15 cellular contexts compared by ENCODE assay signal in the genomic region with DNA sequence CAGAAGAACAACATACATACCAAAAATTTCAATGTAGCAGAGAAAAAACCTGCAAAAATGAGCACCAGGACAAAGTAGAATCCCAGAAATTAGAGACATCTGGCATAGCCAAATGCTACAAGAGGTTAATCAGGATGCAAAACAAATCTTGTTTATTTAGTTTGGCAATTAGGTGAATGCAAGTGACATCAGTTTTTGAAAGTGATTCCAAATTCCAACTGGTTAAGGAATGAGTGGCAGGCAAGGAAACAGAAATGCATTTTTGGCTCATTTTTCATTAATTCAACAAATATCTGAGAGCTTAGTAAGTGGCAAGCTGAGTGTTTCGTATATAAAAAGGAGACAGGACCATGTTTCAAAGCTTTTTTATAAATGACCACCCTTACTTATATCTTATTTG. TPM values are rescaled to one million over a fixed set of nuclear protein-coding genes. Genes with fewer than 3 reads are reported as not detected.
A peak's percentile ranks its signal among the peaks of the same experiment; 100 is the strongest.
DNase-seq lines count a peak whose midpoint lies in the region; ATAC-seq and TF ChIP-seq lines count a peak whose summit lies in the region.
"Had no signal": no experiment of that assay in that cellular context is flagged by ENCODE, and none has a peak within 500 bp of the region (broad histone marks: within the 10 kb centered on the region; RNA-seq: fewer than 3 reads in every experiment).

No MANE protein-coding gene starts in this region.

- H3K4me3 ChIP-seq in astrocyte of the spinal cord (ENCODE audit: low read depth, low read length): no peak overlapping the region
- no peak overlapping the region for H3K4me3 ChIP-seq in mesenchymal stem cell (ENCODE audit: insufficient read depth in 1 of 2, low read depth in 1 of 2, low read length in 2 of 2)
- H3K4me3 ChIP-seq: adrenal gland had no signal

- H3K79me1 ChIP-seq in mesenchymal stem cell (replicated peaks; ENCODE audit: low read length, poor library complexity, severe bottlenecking): peaks cover 4% of the 10 kb centered on the region

- peak overlapping the region; percentile 80 for H3K27ac Mint-ChIP-seq in HFFc6

- TF ChIP-seq CTCF in AG09319 (IDR thresholded peaks at IDR 0.05; ENCODE audit: low read depth, low read length): no peak
- TF ChIP-seq CTCF in HFFc6 (IDR thresholded peaks at IDR 0.05): no peak
- TF ChIP-seq CTCF in astrocyte of the spinal cord (IDR thresholded peaks at IDR 0.05; ENCODE audit: low read depth, low read length): no peak

- H3K9ac ChIP-seq in mesenchymal stem cell (ENCODE audit: low read length): peak overlapping the region; percentile 29

- H3K18ac ChIP-seq in mesenchymal stem cell (ENCODE audit: low read depth in 1 of 2, low read length in 2 of 2): no peak overlapping the region

- no peaks in the 10 kb centered on the region for H3K9me3 ChIP-seq in mesenchymal stem cell (ENCODE audit: control insufficient read depth, low read length)
- H3K9me3 ChIP-seq: adrenal gland had no signal

- no peak overlapping the region for H2BK5ac ChIP-seq in mesenchymal stem cell (ENCODE audit: low read depth, low read length, poor library complexity, severe bottlenecking)

- no peak overlapping the region for H3K4ac ChIP-seq in mesenchymal stem cell (ENCODE audit: low read depth in 1 of 2, low read length in 2 of 2)

- H3K27ac ChIP-seq in mesenchymal stem cell (ENCODE audit: low read length, poor library complexity, severe bottlenecking): no peak overlapping the region
- H3K27ac ChIP-seq: adrenal gland had no signal

- H3K27me3 ChIP-seq in mesenchymal stem cell (ENCODE audit: control insufficient read depth in 1 of 2, insufficient read depth in 1 of 2, low read length in 2 of 2): no peaks in the 10 kb centered on the region
- H3K27me3 ChIP-seq: adrenal gland had no signal

- peak overlapping the region; percentile 63 for H3K4me3 Mint-ChIP-seq in HFFc6

- H3K9me3 Mint-ChIP-seq in HFFc6: no peaks in the 10 kb centered on the region

- H3K14ac ChIP-seq in mesenchymal stem cell (ENCODE audit: low read length in 2 of 2): no peak overlapping the region

- no peak overlapping the region for H3K23ac ChIP-seq in mesenchymal stem cell (ENCODE audit: low read length in 2 of 2)

- no peak overlapping the region for H2AFZ ChIP-seq in mesenchymal stem cell (ENCODE audit: low read depth, low read length)

- in situ Hi-C loops in astrocyte of the spinal cord (cut with HindIII; ENCODE audit: low sequenced_read_pairs): no loop called here

- H4K91ac ChIP-seq in mesenchymal stem cell (ENCODE audit: low read length): no peak overlapping the region

- H2BK120ac ChIP-seq in mesenchymal stem cell (ENCODE audit: low read depth, low read length): no peak overlapping the region

- H2AK5ac ChIP-seq in mesenchymal stem cell (ENCODE audit: low read length, severe bottlenecking): no peak overlapping the region

- peaks cover 83% of the 10 kb centered on the region for H3K4me1 Mint-ChIP-seq in HFFc6 (ENCODE audit: low read depth)

- ATAC-seq in HG03025 (IDR thresholded peaks at IDR 0.05; ENCODE audit: low FRiP score, unreplicated experiment) (no peak), GM21737 (IDR thresholded peaks at IDR 0.05; ENCODE audit: unreplicated experiment) (no peak)
- ATAC-seq: Right ventricle myocardium inferior; stimulated activated naive CD8-positive, alpha-beta T cell treated with anti-CD3 and anti-CD28 coated beads, Interleukin-15, Interleukin-2, amounts not matched to agents 100 U/mL and 50 U/mL, for 24 hours had no signal

- H4K8ac ChIP-seq in mesenchymal stem cell (ENCODE audit: low read length): no peak overlapping the region

- H3K4me1 ChIP-seq in mesenchymal stem cell (ENCODE audit: control insufficient read depth, insufficient read depth, low read depth, low read length): peaks cover 4% of the 10 kb centered on the region

- no peak overlapping the region for H3K4me2 ChIP-seq in mesenchymal stem cell (ENCODE audit: low read length, poor library complexity, severe bottlenecking)

- H3K36me3 ChIP-seq in mesenchymal stem cell (ENCODE audit: control insufficient read depth in 1 of 2, insufficient read depth in 2 of 2, low read depth in 1 of 2, low read length in 2 of 2): peaks cover 0 to 5% of the 10 kb centered on the region in 2 experiments
- H3K36me3 ChIP-seq: adrenal gland had no signal

- no peaks in the 10 kb centered on the region for H3K36me3 Mint-ChIP-seq in HFFc6 (ENCODE audit: low read depth)

- no peak overlapping the region for H2BK12ac ChIP-seq in mesenchymal stem cell (ENCODE audit: low read length in 2 of 2)

- H3K27me3 Mint-ChIP-seq in HFFc6 (ENCODE audit: insufficient read depth): no peaks in the 10 kb centered on the region

- WGBS in mesenchymal stem cell: no CpG with 5 or more reads among the region's 1 CpG

- peak; percentile 78 for DNase-seq in AG09319 (ENCODE audit: extremely low read depth, low read depth)
- DNase-seq in HFFc6: peak; percentile 71
- peak; percentile 42 for DNase-seq in astrocyte of the spinal cord (ENCODE audit: low read depth, low spot score)
- no peak for DNase-seq in mesenchymal stem cell
- DNase-seq in NOMO-1 (lab: John Stamatoyannopoulos, UW; ENCODE audit: unreplicated experiment in 2 of 2): no peak
- no peak for DNase-seq in activated CD4-positive, alpha-beta T cell treated with anti-CD3 and anti-CD28 coated beads for 1 hour
- DNase-seq: activated CD8-positive, alpha-beta memory T cell treated with anti-CD3 and anti-CD28 coated beads, Interleukin-2, amount 50 U/mL, for 4 hours; adrenal gland; NCI-H1048; NCI-H526 treated with DMSO at 0.1 percent for 48 hours; stimulated activated CD4-positive, alpha-beta T cell treated with anti-CD3 and anti-CD28 coated beads, Interleukin-2, amount 100 ng/mL, for 48 hours; stimulated activated naive CD8-positive, alpha-beta T cell treated with anti-CD3 and anti-CD28 coated beads, Interleukin-15, Interleukin-2, amounts not matched to agents 100 U/mL and 50 U/mL, for 24 hours had no signal

- no peak overlapping the region for H2BK15ac ChIP-seq in mesenchymal stem cell (ENCODE audit: low read depth, poor library complexity, severe bottlenecking)

RNA-seq across cellular contexts. Expression of a gene that starts 21.3 kb away (rescaled TPM):
- total RNA-seq in HFFc6 (2021; fragmentation: NEBNext Ultra II Directional; extraction: Animal tissue kit (Norgen Biotek cat#: 25700)): 10 to 100 TPM; 21.8 to 28.4 (median 26.3) TPM
- polyA plus RNA-seq in mesenchymal stem cell (2013, experiment 1 of 2): 22.2 TPM
- polyA plus RNA-seq in mesenchymal stem cell (2013, experiment 2 of 2): 21.4 TPM

RNA-seq across cellular contexts. Expression of a gene that starts 51.1 kb away (rescaled TPM):
- total RNA-seq in HFFc6 (2021; fragmentation: NEBNext Ultra II Directional; extraction: Animal tissue kit (Norgen Biotek cat#: 25700)): 100 to 1,000 TPM; 236 to 290 (median 281) TPM
- polyA plus RNA-seq in mesenchymal stem cell (2013, experiment 1 of 2): 241 TPM
- polyA plus RNA-seq in mesenchymal stem cell (2013, experiment 2 of 2): 262 TPM

Comparison
In these comparisons a context has a peak if more than half of its experiments do, and no peak if none do; other contexts are left out.
1. DNase-seq: peak in AG09319 (single experiment), HFFc6 (single experiment) and astrocyte of the spinal cord (single experiment); none in mesenchymal stem cell (single experiment), NOMO-1 (0 of 2) and activated CD4-positive, alpha-beta T cell treated with anti-CD3 and anti-CD28 coated beads for 1 hour (single experiment).